7 cellular contexts compared by ENCODE assay signal in genomic region chr5:170011751-170012150, GRCh38. TPM values are rescaled to one million over a fixed set of nuclear protein-coding genes. Genes with fewer than 3 reads are reported as not detected.
"Had no signal": no experiment of that assay in that cellular context is flagged by ENCODE, and none has a peak within 500 bp of the region (broad histone marks: within the 10 kb centered on the region; RNA-seq: fewer than 3 reads in every experiment).

No MANE protein-coding gene starts in this region.

- DNase-seq: IMR-90 had no signal

- H3K27ac ChIP-seq: HL-60 had no signal

- H3K4me1 Mint-ChIP-seq: IgD-negative memory B cell had no signal

- ATAC-seq: HepG2, K562 had no signal

- H3K4me3 Mint-ChIP-seq: IgD-negative memory B cell had no signal

- H3K9me3 Mint-ChIP-seq: IgD-negative memory B cell had no signal

- H3K4me3 ChIP-seq: K562 had no signal

- FAIRE-seq: HepG2, HTR-8/SVneo, K562 had no signal

- H3K27me3 Mint-ChIP-seq: IgD-negative memory B cell had no signal

RNA-seq across cellular contexts. Expression of gene INSYN2B, which starts 31.5 kb away (rescaled TPM):
- total RNA-seq: HepG2, HT-29, K562 had no signal
- polyA plus RNA-seq: HepG2, IgD-negative memory B cell, K562 had no signal
